In genomic region chr2:17124575-17125318, GRCh38 we compare ENCODE assay signal across 24 cellular contexts.
A peak's percentile ranks its signal among the peaks of the same experiment; 100 is the strongest.
DNase-seq lines count a peak whose midpoint lies in the region; ATAC-seq, FAIRE-seq and TF ChIP-seq lines count a peak whose summit lies in the region.
"Had no signal": no experiment of that assay in that cellular context is flagged by ENCODE, and none has a peak within 500 bp of the region (broad histone marks: within the 10 kb centered on the region; RNA-seq: fewer than 3 reads in every experiment).

No MANE protein-coding gene starts in this region.

- H3K36me3 Mint-ChIP-seq in activated B cell treated with CpG ODN at 0.5 μM for 24 hours (ENCODE audit: low read depth) (no peaks in the 10 kb centered on the region), neural progenitor cell (no peaks in the 10 kb centered on the region)
- H3K36me3 Mint-ChIP-seq in stimulated activated memory B cell treated with anti-CD40 and anti-IgM and Interleukin-4, amounts not matched to agents 10 μg/mL and 1 μg/mL and 100 μg/mL, for 72 hours = no peaks in the 10 kb centered on the region
- no peaks in the 10 kb centered on the region for H3K36me3 Mint-ChIP-seq in activated naive CD4-positive, alpha-beta T cell treated with anti-CD3 and anti-CD28 coated beads for 36 hours (ENCODE audit: low read depth)
- H3K36me3 Mint-ChIP-seq: IgD-negative memory B cell had no signal

- CTCF ChIA-PET in activated B cell treated with CpG ODN at 0.5 μM for 24 hours (lab: Charles Lee) = no interaction called here
- CTCF ChIA-PET in activated naive CD4-positive, alpha-beta T cell treated with anti-CD3 and anti-CD28 coated beads for 36 hours (lab: Charles Lee) = no interaction called here

- H3K4me1 ChIP-seq in neural progenitor cell = no peaks in the 10 kb centered on the region
- H3K4me1 ChIP-seq: HAP-1 had no signal

- H3K4me3 Mint-ChIP-seq in activated B cell treated with CpG ODN at 0.5 μM for 24 hours (no peak overlapping the region), neural progenitor cell (no peak overlapping the region)
- no peak overlapping the region for H3K4me3 Mint-ChIP-seq in stimulated activated memory B cell treated with anti-CD40 and anti-IgM and Interleukin-4, amounts not matched to agents 10 μg/mL and 1 μg/mL and 100 μg/mL, for 72 hours
- no peak overlapping the region for H3K4me3 Mint-ChIP-seq in activated naive CD4-positive, alpha-beta T cell treated with anti-CD3 and anti-CD28 coated beads for 36 hours
- H3K4me3 Mint-ChIP-seq: CD4-positive, alpha-beta T cell; T-helper 17 cell had no signal

- no peaks in the 10 kb centered on the region for H3K27me3 ChIP-seq in neural progenitor cell
- H3K27me3 ChIP-seq: BLaER1 had no signal

- H3K4me3 ChIP-seq in neural progenitor cell = no peak overlapping the region
- H3K4me3 ChIP-seq: BLaER1, GM12878, GM23248, HAP-1 had no signal

- TF ChIP-seq CTCF in activated B cell treated with CpG ODN at 0.5 μM for 24 hours (IDR thresholded peaks at IDR 0.05) (no peak), neural progenitor cell (IDR thresholded peaks at IDR 0.05) (no peak)

- no peaks in the 10 kb centered on the region for H3K79me2 ChIP-seq in neural progenitor cell (ENCODE audit: low read depth)

- H3K4me1 Mint-ChIP-seq in activated B cell treated with CpG ODN at 0.5 μM for 24 hours (peaks cover 3% of the 10 kb centered on the region), neural progenitor cell (peaks cover 3% of the 10 kb centered on the region)
- H3K4me1 Mint-ChIP-seq in stimulated activated memory B cell treated with anti-CD40 and anti-IgM and Interleukin-4, amounts not matched to agents 10 μg/mL and 1 μg/mL and 100 μg/mL, for 72 hours = peaks cover 22% of the 10 kb centered on the region
- H3K4me1 Mint-ChIP-seq in activated naive CD4-positive, alpha-beta T cell treated with anti-CD3 and anti-CD28 coated beads for 36 hours (ENCODE audit: low read depth) = no peaks in the 10 kb centered on the region
- H3K4me1 Mint-ChIP-seq: T-helper 17 cell had no signal

- no peak overlapping the region for H3K27ac ChIP-seq in neural progenitor cell
- H3K27ac ChIP-seq: BLaER1, GM23248 had no signal

- ATAC-seq in GM19397 (IDR thresholded peaks at IDR 0.05; ENCODE audit: unreplicated experiment) (peak; percentile 45), HG03354 (IDR thresholded peaks at IDR 0.05; ENCODE audit: poor library complexity, severe bottlenecking, unreplicated experiment) (peak; percentile 51), activated B cell treated with CpG ODN at 0.5 μM for 24 hours (ENCODE audit: low read depth) (peak; percentile 56)
- no peak for ATAC-seq in stimulated activated memory B cell treated with anti-CD40 and anti-IgM and Interleukin-4, amounts not matched to agents 10 μg/mL and 1 μg/mL and 100 μg/mL, for 72 hours
- ATAC-seq: GM12878, Right ventricle myocardium inferior, T-helper 17 cell had no signal

- H4K20me1 ChIP-seq in neural progenitor cell (ENCODE audit: low read depth) = no peaks in the 10 kb centered on the region
- H4K20me1 ChIP-seq: BLaER1 had no signal

- no peak overlapping the region for H3K27ac Mint-ChIP-seq in activated B cell treated with CpG ODN at 0.5 μM for 24 hours
- peak overlapping the region; percentile 2 for H3K27ac Mint-ChIP-seq in stimulated activated memory B cell treated with anti-CD40 and anti-IgM and Interleukin-4, amounts not matched to agents 10 μg/mL and 1 μg/mL and 100 μg/mL, for 72 hours
- H3K27ac Mint-ChIP-seq in activated naive CD4-positive, alpha-beta T cell treated with anti-CD3 and anti-CD28 coated beads for 36 hours = no peak overlapping the region
- H3K27ac Mint-ChIP-seq in neural progenitor cell = no peak overlapping the region
- H3K27ac Mint-ChIP-seq: CD4-positive, alpha-beta T cell; T-helper 17 cell had no signal

- H3K36me3 ChIP-seq in neural progenitor cell = no peaks in the 10 kb centered on the region
- H3K36me3 ChIP-seq: BLaER1, HAP-1 had no signal

- POLR2A ChIA-PET in activated B cell treated with CpG ODN at 0.5 μM for 24 hours (lab: Charles Lee) = interaction anchor here (0.9 to 2.4 kb wide), 3 partner anchors 20 to 164 kb away, joined by 3 to 5 read pairs (median 5); no protein-coding TSS in a partner anchor

- no peaks in the 10 kb centered on the region for H3K27me3 Mint-ChIP-seq in activated B cell treated with CpG ODN at 0.5 μM for 24 hours
- no peaks in the 10 kb centered on the region for H3K27me3 Mint-ChIP-seq in stimulated activated memory B cell treated with anti-CD40 and anti-IgM and Interleukin-4, amounts not matched to agents 10 μg/mL and 1 μg/mL and 100 μg/mL, for 72 hours
- H3K27me3 Mint-ChIP-seq in activated naive CD4-positive, alpha-beta T cell treated with anti-CD3 and anti-CD28 coated beads for 36 hours (ENCODE audit: low read depth) = no peaks in the 10 kb centered on the region
- H3K27me3 Mint-ChIP-seq in neural progenitor cell (ENCODE audit: insufficient read depth, low read depth) = no peaks in the 10 kb centered on the region
- H3K27me3 Mint-ChIP-seq: CD4-positive, alpha-beta T cell; IgD-negative memory B cell; T-helper 17 cell had no signal

- H2AFZ ChIP-seq in neural progenitor cell (replicated peaks) = no peak overlapping the region
- H2AFZ ChIP-seq: GM23248 had no signal

- H3K9me3 Mint-ChIP-seq in activated B cell treated with CpG ODN at 0.5 μM for 24 hours = no peaks in the 10 kb centered on the region
- no peaks in the 10 kb centered on the region for H3K9me3 Mint-ChIP-seq in stimulated activated memory B cell treated with anti-CD40 and anti-IgM and Interleukin-4, amounts not matched to agents 10 μg/mL and 1 μg/mL and 100 μg/mL, for 72 hours
- peaks cover 2% of the 10 kb centered on the region for H3K9me3 Mint-ChIP-seq in activated naive CD4-positive, alpha-beta T cell treated with anti-CD3 and anti-CD28 coated beads for 36 hours
- no peaks in the 10 kb centered on the region for H3K9me3 Mint-ChIP-seq in neural progenitor cell

- intact Hi-C loops in activated B cell treated with CpG ODN at 0.5 μM for 24 hours (cut with micrococcal nuclease) = loop anchor here (2.0 kb wide), 1 partner anchor 14 kb away; no protein-coding TSS in a partner anchor
- intact Hi-C loops in activated naive CD4-positive, alpha-beta T cell treated with anti-CD3 and anti-CD28 coated beads for 36 hours (cut with micrococcal nuclease) = no loop called here

- no peak for DNase-seq in activated B cell treated with CpG ODN at 0.5 μM for 24 hours
- no peak for DNase-seq in activated naive CD4-positive, alpha-beta T cell treated with anti-CD3 and anti-CD28 coated beads for 36 hours
- no peak for DNase-seq in neural progenitor cell (ENCODE audit: low spot score)
- no peak for DNase-seq in urothelium cell line (ENCODE audit: low spot score)
- DNase-seq: CD4-positive, alpha-beta T cell; COR-L47; DMS79; GM23248; Karpas-422; MV-4-11; NCI-H1417; NCI-H187 treated with DMSO at 0.1 percent for 48 hours; NCI-H2107; NCI-H510A; SW 1271; T-helper 17 cell had no signal

- H3K9me3 ChIP-seq in neural progenitor cell (ENCODE audit: low read depth) = no peaks in the 10 kb centered on the region
- H3K9me3 ChIP-seq: BLaER1, HAP-1 had no signal

- no peaks in the 10 kb centered on the region for H3F3A ChIP-seq in neural progenitor cell (ENCODE audit: low read depth)

- no peak overlapping the region for H3K4me2 ChIP-seq in neural progenitor cell
- H3K4me2 ChIP-seq: BLaER1 had no signal

- FAIRE-seq in urothelium cell line (lab: Jason Lieb, UNC) = no peak
- FAIRE-seq: GM12878 had no signal

- H3K9ac ChIP-seq in neural progenitor cell = no peak overlapping the region
- H3K9ac ChIP-seq: BLaER1, GM23248 had no signal
